15 cellular contexts compared by ENCODE assay signal in the genomic region with DNA sequence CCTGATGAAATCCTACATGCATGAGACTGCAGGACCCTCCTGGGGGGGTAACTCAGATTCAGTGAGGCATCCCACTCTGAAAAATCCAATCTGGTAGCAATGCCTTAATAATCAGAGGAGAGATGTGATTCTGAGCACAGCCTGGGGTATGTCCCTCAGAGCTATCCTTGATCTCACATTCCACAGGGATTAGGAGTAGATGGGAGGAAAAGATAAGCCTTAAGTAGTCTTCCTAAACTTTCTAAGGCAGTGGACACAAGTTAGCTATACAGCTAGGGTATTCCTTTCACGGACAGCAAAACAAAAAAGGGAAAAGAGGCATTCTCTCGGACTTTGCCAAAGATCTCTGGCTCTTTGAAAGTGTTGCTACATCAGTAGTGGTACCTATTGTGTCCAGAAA. TPM values are rescaled to one million over a fixed set of nuclear protein-coding genes. Genes with fewer than 3 reads are reported as not detected.
"Had no signal": no experiment of that assay in that cellular context is flagged by ENCODE, and none has a peak within 500 bp of the region (broad histone marks: within the 10 kb centered on the region; RNA-seq: fewer than 3 reads in every experiment).

No MANE protein-coding gene starts in this region.

- H3K79me2 ChIP-seq: hepatocyte had no signal

- ATAC-seq: left lobe of liver; naive thymus-derived CD8-positive, alpha-beta T cell had no signal

- DNase-seq: activated CD4-positive, alpha-beta T cell treated with anti-CD3 and anti-CD28 coated beads for 1 hour; activated CD4-positive, alpha-beta T cell treated with anti-CD3 and anti-CD28 coated beads, Interleukin-2, amount 50 U/mL, for 4 hours; activated naive CD4-positive, alpha-beta T cell treated with anti-CD3 and anti-CD28 coated beads, Interleukin-2, amount 10 ng/mL, durations not matched to agents 7 days and 5 days; activated T-cell treated with anti-CD3 and anti-CD28 coated beads, Interleukin-2, amount 50 U/mL, for 1 hour; dermis blood vessel endothelial cell; naive thymus-derived CD8-positive, alpha-beta T cell; stimulated activated CD4-positive, alpha-beta T cell treated with anti-CD3 and anti-CD28 coated beads, Interleukin-12 subunit alpha, Interleukin-12 subunit beta, amount 100 ng/mL, for 4 hours; stimulated activated CD4-positive, alpha-beta T cell treated with anti-CD3 and anti-CD28 coated beads, Interleukin-2, amount 100 ng/mL, for 24 hours; T1000 had no signal

- H3K4me3 ChIP-seq: hepatocyte had no signal

- FAIRE-seq: keratinocyte, urothelium cell line had no signal

- H3K4me2 ChIP-seq: hepatocyte had no signal

- H3K27ac ChIP-seq: hepatocyte had no signal

- H2AFZ ChIP-seq: hepatocyte had no signal

- H3K27me3 ChIP-seq: hepatocyte had no signal

RNA-seq across cellular contexts. Expression of a gene that starts 3.9 kb away (rescaled TPM):
- total RNA-seq: activated T-helper 2 cell treated with anti-CD3 and anti-CD28 coated beads, Interferon-gamma antibody, Interleukin-2, Interleukin-4, amounts not matched to agents 10 μg/mL and 5 μg/mL and 100 μg/mL, durations not matched to agents 14 hours and 24 hours and 36 hours; dermis blood vessel endothelial cell; lung microvascular endothelial cell; naive thymus-derived CD8-positive, alpha-beta T cell had no signal
- polyA plus RNA-seq: keratinocyte had no signal
